Comparison of ENCODE assay signal across 13 cellular contexts in genomic region chr1:85544689-85545203, GRCh38. TPM values are rescaled to one million over a fixed set of nuclear protein-coding genes. Genes with fewer than 3 reads are reported as not detected.
DNase-seq lines count a peak whose midpoint lies in the region; ATAC-seq and TF ChIP-seq lines count a peak whose summit lies in the region.
"Had no signal": no experiment of that assay in that cellular context is flagged by ENCODE, and none has a peak within 500 bp of the region (broad histone marks: within the 10 kb centered on the region; RNA-seq: fewer than 3 reads in every experiment).

No MANE protein-coding gene starts in this region.

- H4K91ac ChIP-seq in mesenchymal stem cell (ENCODE audit: low read length) = no peak overlapping the region

- H3K4me1 ChIP-seq in cardiac muscle cell (ENCODE audit: low read depth) = peaks cover 40% of the 10 kb centered on the region
- peaks cover 31% of the 10 kb centered on the region for H3K4me1 ChIP-seq in left ventricle myocardium inferior
- peaks cover 3% of the 10 kb centered on the region for H3K4me1 ChIP-seq in mesenchymal stem cell (ENCODE audit: control insufficient read depth, insufficient read depth, low read depth, low read length)
- H3K4me1 ChIP-seq in aorta (ENCODE audit: control insufficient read depth in 1 of 2, insufficient read depth in 2 of 2, low read length in 2 of 2) = peaks cover 5 to 10% of the 10 kb centered on the region in 2 donors

- in situ Hi-C loops in G401 (cut with HindIII; ENCODE audit: low sequenced_read_pairs) = no loop called here

- H3K4me3 ChIP-seq in cardiac muscle cell (no peak overlapping the region), left ventricle myocardium inferior (no peak overlapping the region), mesenchymal stem cell (ENCODE audit: insufficient read depth in 1 of 2, low read depth in 1 of 2, low read length in 2 of 2) (no peak overlapping the region), aorta (ENCODE audit: low read length in 2 of 2) (no peak overlapping the region)
- H3K4me3 ChIP-seq: hepatocyte had no signal

- no peak overlapping the region for H3K9ac ChIP-seq in mesenchymal stem cell (ENCODE audit: low read length)

- no peaks in the 10 kb centered on the region for H3K9me3 Mint-ChIP-seq in chondrocyte (ENCODE audit: low read depth)

- no peaks in the 10 kb centered on the region for H3K27me3 Mint-ChIP-seq in chondrocyte (ENCODE audit: low read depth)

- peak overlapping the region in 1 of 2 experiments; percentile 87 for H2BK12ac ChIP-seq in mesenchymal stem cell (ENCODE audit: low read length in 2 of 2)

- H3K4me2 ChIP-seq in mesenchymal stem cell (ENCODE audit: low read length, poor library complexity, severe bottlenecking) = peak overlapping the region; percentile 49
- H3K4me2 ChIP-seq: hepatocyte had no signal

- no peak overlapping the region for H2BK5ac ChIP-seq in mesenchymal stem cell (ENCODE audit: low read depth, low read length, poor library complexity, severe bottlenecking)

- peak overlapping the region; percentile 46 for H3K4me3 Mint-ChIP-seq in chondrocyte (ENCODE audit: unreplicated experiment)

- H3K9me3 ChIP-seq in cardiac muscle cell (ENCODE audit: low read depth) (no peaks in the 10 kb centered on the region), left ventricle myocardium inferior (replicated peaks) (no peaks in the 10 kb centered on the region), mesenchymal stem cell (ENCODE audit: control insufficient read depth, low read length) (no peaks in the 10 kb centered on the region), aorta (ENCODE audit: control insufficient read depth, low read length) (no peaks in the 10 kb centered on the region)

- H3K23ac ChIP-seq in mesenchymal stem cell (ENCODE audit: low read length in 2 of 2) = no peak overlapping the region

- TF ChIP-seq CTCF in cardiac muscle cell (IDR thresholded peaks at IDR 0.05; ENCODE audit: low read depth, low read length) (no peak), left ventricle myocardium inferior (IDR thresholded peaks at IDR 0.05; ENCODE audit: borderline replicate concordance) (no peak), chondrocyte (IDR thresholded peaks at IDR 0.05) (no peak)

- intact Hi-C loops in left ventricle myocardium inferior (cut with micrococcal nuclease) (no loop called here), aorta (cut with DNase I) (no loop called here)

- H4K8ac ChIP-seq in mesenchymal stem cell (ENCODE audit: low read length) = no peak overlapping the region

- H3K27ac ChIP-seq in cardiac muscle cell (peak overlapping the region; percentile 92), left ventricle myocardium inferior (replicated peaks) (no peak overlapping the region), mesenchymal stem cell (ENCODE audit: low read length, poor library complexity, severe bottlenecking) (peak overlapping the region; percentile 86), aorta (ENCODE audit: low read depth in 1 of 2, low read length in 2 of 2) (peak overlapping the region; percentile 39 to 78)
- H3K27ac ChIP-seq: hepatocyte had no signal

- H3K36me3 ChIP-seq in cardiac muscle cell = no peaks in the 10 kb centered on the region
- no peaks in the 10 kb centered on the region for H3K36me3 ChIP-seq in left ventricle myocardium inferior
- peaks cover 0 to 3% of the 10 kb centered on the region in 2 experiments for H3K36me3 ChIP-seq in mesenchymal stem cell (ENCODE audit: control insufficient read depth in 1 of 2, insufficient read depth in 2 of 2, low read depth in 1 of 2, low read length in 2 of 2)
- peaks cover 0 to 1% of the 10 kb centered on the region in 2 donors for H3K36me3 ChIP-seq in aorta (ENCODE audit: control insufficient read depth in 1 of 2, insufficient read depth in 2 of 2, low read length in 1 of 2)

- 59% methylated on average over 2 of the region's 4 CpGs for WGBS in mesenchymal stem cell
- WGBS in aorta, 2 donors = 2 to 4% methylated on average over 4 of the region's 4 CpGs

- ATAC-seq in aorta (ENCODE audit: low FRiP score) = peak; percentile 62

- H2BK15ac ChIP-seq in mesenchymal stem cell (ENCODE audit: low read depth, poor library complexity, severe bottlenecking) = peak overlapping the region; percentile 26

- peaks cover 7% of the 10 kb centered on the region for H3K36me3 Mint-ChIP-seq in chondrocyte (ENCODE audit: low read depth)

- H3K4me1 Mint-ChIP-seq in chondrocyte (ENCODE audit: low read depth) = peaks cover 85% of the 10 kb centered on the region

- peak overlapping the region; percentile 66 for H2AK5ac ChIP-seq in mesenchymal stem cell (ENCODE audit: low read length, severe bottlenecking)

- H2BK120ac ChIP-seq in mesenchymal stem cell (ENCODE audit: low read depth, low read length) = no peak overlapping the region

- H3K79me1 ChIP-seq in mesenchymal stem cell (replicated peaks; ENCODE audit: low read length, poor library complexity, severe bottlenecking) = peaks cover 14% of the 10 kb centered on the region

- H3K4ac ChIP-seq in mesenchymal stem cell (ENCODE audit: low read depth in 1 of 2, low read length in 2 of 2) = no peak overlapping the region

- H3K27ac Mint-ChIP-seq in chondrocyte (ENCODE audit: unreplicated experiment) = peak overlapping the region; percentile 90

- peak overlapping the region; percentile 32 to 77 for H3K18ac ChIP-seq in mesenchymal stem cell (ENCODE audit: low read depth in 1 of 2, low read length in 2 of 2)

- H2AFZ ChIP-seq in mesenchymal stem cell (ENCODE audit: low read depth, low read length) = no peak overlapping the region
- H2AFZ ChIP-seq: hepatocyte had no signal

- DNase-seq in cardiac muscle cell (ENCODE audit: low read depth in 1 of 2, low spot score in 1 of 2) = peak; percentile 28 to 36
- DNase-seq in left ventricle myocardium inferior = no peak
- DNase-seq in chondrocyte (ENCODE audit: low spot score) = no peak
- DNase-seq in mesenchymal stem cell = peak; percentile 26
- peak in 1 of 2 donors; percentile 44 for DNase-seq in aorta
- no peak for DNase-seq in NCI-H1105 (lab: John Stamatoyannopoulos, UW)
- DNase-seq in activated T-cell treated with anti-CD3 and anti-CD28 coated beads, Interleukin-2, amount 50 U/mL, for 48 hours = no peak
- DNase-seq in G401 (ENCODE audit: low spot score) = no peak
- DNase-seq: central memory CD4-positive, alpha-beta T cell; NCI-H1092 treated with DMSO at 0.1 percent for 48 hours; SHP77 treated with DMSO at 0.1 percent for 48 hours had no signal

- H3K27me3 ChIP-seq in cardiac muscle cell (no peaks in the 10 kb centered on the region), left ventricle myocardium inferior (ENCODE audit: low read depth) (no peaks in the 10 kb centered on the region), mesenchymal stem cell (ENCODE audit: control insufficient read depth in 1 of 2, insufficient read depth in 1 of 2, low read length in 2 of 2) (no peaks in the 10 kb centered on the region), aorta (ENCODE audit: control insufficient read depth in 1 of 2, insufficient read depth in 2 of 2, low read length in 1 of 2) (no peaks in the 10 kb centered on the region)
- H3K27me3 ChIP-seq: hepatocyte had no signal

- no peak overlapping the region for H3K14ac ChIP-seq in mesenchymal stem cell (ENCODE audit: low read length in 2 of 2)

RNA-seq across cellular contexts. Expression of gene CCN1, which starts 35.8 kb away (rescaled TPM):
- total RNA-seq in cardiac muscle cell = 23.3 and 31.2 TPM in 2 replicates
- 82.5 and 93.0 TPM in 2 replicates for polyA plus RNA-seq in cardiac muscle cell
- 38.7 TPM for total RNA-seq in left ventricle myocardium inferior
- total RNA-seq in chondrocyte = 523 to 556 TPM (median 539 TPM) in 3 replicates
- 408 TPM for polyA plus RNA-seq in mesenchymal stem cell (2013, experiment 1 of 2)
- 395 TPM for polyA plus RNA-seq in mesenchymal stem cell (2013, experiment 2 of 2)
- 1,000 to 10,000 TPM in 1 of 2 donors, 100 to 1,000 TPM in 1; 354 to 2,327 TPM for total RNA-seq in aorta
- 100 to 1,000 TPM in 1 of 2 donors, 10 to 100 TPM in 1; 56.5 to 949 TPM for polyA plus RNA-seq in aorta
- 58.3 and 63.1 TPM in 2 replicates for total RNA-seq in G401 (2014; rRNA removed; shearing (Covaris generic))
- total RNA-seq: activated CD8-positive, alpha-beta memory T cell treated with anti-CD3 and anti-CD28 coated beads for 36 hours had no signal

Comparison
In these comparisons a context has a peak if more than half of its experiments do, and no peak if none do; other contexts are left out.
1. DNase-seq: peak in cardiac muscle cell (2 of 2) and mesenchymal stem cell (single experiment); none in left ventricle myocardium inferior (single experiment), chondrocyte (single experiment), NCI-H1105 (single experiment), activated T-cell treated with anti-CD3 and anti-CD28 coated beads, Interleukin-2, amount 50 U/mL, for 48 hours (0 of 2) and G401 (single experiment).